Comparison of ENCODE assay signal across 22 cellular contexts in the genomic region with DNA sequence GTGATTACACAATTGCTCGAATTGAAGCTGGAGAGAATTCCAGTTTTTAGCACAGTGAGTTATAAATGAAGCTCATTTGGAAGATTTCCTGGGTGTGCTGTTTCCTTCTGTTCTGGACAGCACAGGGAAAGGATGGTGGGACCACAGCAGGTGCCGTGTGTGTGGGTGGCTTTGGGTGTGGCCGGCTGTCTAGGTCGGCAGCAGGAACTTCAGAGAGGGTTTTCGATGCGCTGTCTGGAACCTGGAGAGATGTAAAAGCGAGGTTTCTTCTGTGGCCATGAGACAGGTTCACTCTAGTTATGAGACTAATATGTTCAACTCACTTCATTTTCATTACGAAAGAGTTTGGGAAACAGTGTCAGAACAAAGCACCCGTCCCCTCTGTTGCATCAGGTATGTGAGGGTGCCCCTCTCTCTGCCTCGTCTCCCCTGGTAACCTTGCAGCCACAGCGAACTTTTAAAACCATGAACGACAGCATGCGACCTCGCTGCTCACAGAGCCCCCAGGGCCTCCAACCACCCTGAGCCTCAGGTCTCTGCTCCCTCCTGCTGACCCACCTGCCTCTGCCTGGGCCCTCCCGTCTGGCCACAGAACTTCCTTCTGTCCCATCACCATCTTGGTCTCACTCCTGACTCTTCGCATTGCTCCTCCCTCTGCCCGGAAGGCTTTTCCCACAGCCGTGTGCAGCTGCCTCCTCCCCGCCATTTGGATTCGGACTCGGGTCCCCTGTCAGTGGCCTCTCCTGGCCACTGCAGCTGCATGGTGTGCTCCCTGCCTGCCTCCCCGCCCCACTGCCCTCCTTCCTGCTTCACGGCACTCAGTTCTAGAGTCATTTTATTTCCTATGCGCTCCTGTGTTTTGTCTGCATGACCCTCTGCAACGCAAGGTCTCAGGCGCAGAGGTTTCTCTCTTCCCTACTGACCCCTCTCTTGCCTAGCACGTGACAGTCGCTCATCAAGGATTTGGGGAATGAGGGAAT.
DNase-seq lines count a peak whose midpoint lies in the region; ATAC-seq, FAIRE-seq and TF ChIP-seq lines count a peak whose summit lies in the region.
"Had no signal": no experiment of that assay in that cellular context is flagged by ENCODE, and none has a peak within 500 bp of the region (broad histone marks: within the 10 kb centered on the region; RNA-seq: fewer than 3 reads in every experiment).

No MANE protein-coding gene starts in this region.

- TF ChIP-seq CTCF in K562 (IDR thresholded peaks at IDR 0.05 in 2 of 3, conservative IDR thresholded peaks at IDR 0.05 in 1 of 3; ENCODE audit: insufficient read depth in 2 of 3, low read depth in 1 of 3, low read length in 3 of 3) (no peak), vagina (IDR thresholded peaks at IDR 0.05) (no peak)

- H2AFZ ChIP-seq in K562 (ENCODE audit: low read depth, low read length): no peak overlapping the region
- H2AFZ ChIP-seq: parathyroid adenoma had no signal

- no peaks in the 10 kb centered on the region for H3K36me3 ChIP-seq in K562 (ENCODE audit: control insufficient read depth, insufficient read depth, low read length)
- H3K36me3 ChIP-seq in vagina: no peaks in the 10 kb centered on the region
- H3K36me3 ChIP-seq: right lobe of liver, suprapubic skin had no signal

- POLR2A ChIA-PET in K562 (lab: Yijun Ruan, JAX): no interaction called here

- TF ChIP-seq POLR2A in K562 (conservative IDR thresholded peaks at IDR 0.05) (no peak), vagina (IDR thresholded peaks at IDR 0.05) (no peak)

- WGBS in K562 (ENCODE audit: insufficient coverage, low coverage, missing lambda C conversion rate): 20% methylated on average over 18 of the region's 28 CpGs

- no peaks in the 10 kb centered on the region for H3K9me3 ChIP-seq in K562 (replicated peaks; ENCODE audit: control insufficient read depth, insufficient read depth, low read depth, low read length)
- H3K9me3 ChIP-seq in vagina: no peaks in the 10 kb centered on the region
- H3K9me3 ChIP-seq: right lobe of liver, suprapubic skin had no signal

- intact Hi-C loops in K562 (cut with micrococcal nuclease): no loop called here
- intact Hi-C loops in vagina (cut with DNase I): loop anchor here (10.0 kb wide), 1 partner anchor 829 kb away; no protein-coding TSS in a partner anchor
- intact Hi-C loops in left colon (cut with DNase I, micrococcal nuclease): no loop called here

- peaks cover 0 to 12% of the 10 kb centered on the region in 2 experiments; a peak in 1 of 5 replicates for H3K27me3 ChIP-seq in K562 (ENCODE audit: control insufficient read depth in 2 of 2, insufficient read depth in 2 of 2, low read length in 2 of 2)
- no peaks in the 10 kb centered on the region for H3K27me3 ChIP-seq in vagina
- H3K27me3 ChIP-seq: right lobe of liver had no signal

- CTCF ChIA-PET in K562 (lab: Yijun Ruan, JAX; ENCODE audit: low intra/inter-chr PET ratio): no interaction called here

- peak; percentile 15 to 26 for DNase-seq in stimulated activated CD4-positive, alpha-beta T cell treated with anti-CD3 and anti-CD28 coated beads, Interleukin-2, amount 100 ng/mL, for 24 hours
- no peak for DNase-seq in stimulated activated CD4-positive, alpha-beta T cell treated with anti-CD3 and anti-CD28 coated beads, Interleukin-2, amount 100 ng/mL, for 48 hours
- DNase-seq in K562 (ENCODE audit: extremely low read depth in 1 of 4, low spot score in 3 of 4) (no peak), middle frontal gyrus (ENCODE audit: extremely low spot score, low spot score) (peak; percentile 5), vagina (ENCODE audit: extremely low spot score in 2 of 2) (peak; percentile 72 to 84), MV-4-11 (lab: John Stamatoyannopoulos, UW) (no peak), left colon (no peak), AG08395 (ENCODE audit: low spot score) (no peak)
- DNase-seq: activated CD4-positive, alpha-beta T cell treated with anti-CD3 and anti-CD28 coated beads for 36 hours; activated gamma-delta T cell treated with Interleukin-2 at 50 U/mL for 16 hours; CD4-positive, alpha-beta T cell; effector memory CD8-positive, alpha-beta T cell; immature natural killer cell; NCI-H2081; NCI-H446; OCI-M1 had no signal

- BruUV-seq in K562 (replicated peaks; lab: Mats Ljungman, UMichigan): no TSS peak

- no peak overlapping the region for H3K4me3 ChIP-seq in K562
- H3K4me3 ChIP-seq in vagina: no peak overlapping the region
- H3K4me3 ChIP-seq: right lobe of liver, suprapubic skin had no signal

- FAIRE-seq in K562 (lab: Jason Lieb, UNC): no peak
- FAIRE-seq: G401.6 had no signal

- H3K79me2 ChIP-seq in K562 (ENCODE audit: control insufficient read depth, insufficient read depth, low read length): no peaks in the 10 kb centered on the region
- H3K79me2 ChIP-seq: parathyroid adenoma had no signal

- in situ Hi-C loops in K562 (cut with MboI): no loop called here

- H3K4me2 ChIP-seq in K562 (ENCODE audit: insufficient read depth, low read length): no peak overlapping the region

- no peak for TF ChIP-seq RAD21 in K562 (CRISPR knock-in tag; conservative IDR thresholded peaks at IDR 0.05 in 1 of 2, IDR thresholded peaks at IDR 0.05 in 1 of 2)

- 0 out of 5 replicates have a peak, but pooled peaks cover 0 to 2% of the 10 kb centered on the region in 2 experiments for H3K4me1 ChIP-seq in K562 (replicated peaks in 1 of 2; ENCODE audit: control insufficient read depth in 2 of 2, insufficient read depth in 2 of 2, low read length in 2 of 2)
- H3K4me1 ChIP-seq in vagina: no peaks in the 10 kb centered on the region
- H3K4me1 ChIP-seq: right lobe of liver, suprapubic skin had no signal

- no peak overlapping the region for H3K27ac ChIP-seq in K562 (ENCODE audit: extremely low read depth, low read depth, low read length)
- no peak overlapping the region for H3K27ac ChIP-seq in vagina
- H3K27ac ChIP-seq: parathyroid adenoma, right lobe of liver, suprapubic skin had no signal

- H3K9me1 ChIP-seq in K562 (ENCODE audit: control insufficient read depth, insufficient read depth, low read length): no peaks in the 10 kb centered on the region

- no peaks in the 10 kb centered on the region for H4K20me1 ChIP-seq in K562 (replicated peaks; ENCODE audit: control insufficient read depth, insufficient read depth, low read length)

- H3K9ac ChIP-seq in K562 (ENCODE audit: insufficient read depth in 1 of 2, low read depth in 2 of 2, low read length in 2 of 2): no peak overlapping the region; a peak in 1 of 4 replicates
- H3K9ac ChIP-seq: parathyroid adenoma had no signal

- TF ChIP-seq EP300 in K562 (IDR thresholded peaks at IDR 0.05; ENCODE audit: low read length): no peak

- ATAC-seq in K562 (peak; percentile 38; the same call in 1 of the 3 replicates), left colon (no peak)
- ATAC-seq: activated CD4-positive, alpha-beta T cell treated with anti-CD3 and anti-CD28 coated beads for 36 hours; effector memory CD8-positive, alpha-beta T cell; esophagus mucosa; SK-N-SH treated with all-trans-retinoic acid at 6 μM for 48 hours had no signal

TF ChIP-seq in K562, 482 proteins besides CTCF, POLR2A, EP300 and RAD21 (continues in another document):
- TF ChIP-seq CEBPB (tag; IDR thresholded peaks at IDR 0.05): no peak
- no peak for TF ChIP-seq MTF1 (CRISPR knock-in tag; IDR thresholded peaks at IDR 0.05; ENCODE audit: borderline replicate concordance)
- TF ChIP-seq, protein P1, sequence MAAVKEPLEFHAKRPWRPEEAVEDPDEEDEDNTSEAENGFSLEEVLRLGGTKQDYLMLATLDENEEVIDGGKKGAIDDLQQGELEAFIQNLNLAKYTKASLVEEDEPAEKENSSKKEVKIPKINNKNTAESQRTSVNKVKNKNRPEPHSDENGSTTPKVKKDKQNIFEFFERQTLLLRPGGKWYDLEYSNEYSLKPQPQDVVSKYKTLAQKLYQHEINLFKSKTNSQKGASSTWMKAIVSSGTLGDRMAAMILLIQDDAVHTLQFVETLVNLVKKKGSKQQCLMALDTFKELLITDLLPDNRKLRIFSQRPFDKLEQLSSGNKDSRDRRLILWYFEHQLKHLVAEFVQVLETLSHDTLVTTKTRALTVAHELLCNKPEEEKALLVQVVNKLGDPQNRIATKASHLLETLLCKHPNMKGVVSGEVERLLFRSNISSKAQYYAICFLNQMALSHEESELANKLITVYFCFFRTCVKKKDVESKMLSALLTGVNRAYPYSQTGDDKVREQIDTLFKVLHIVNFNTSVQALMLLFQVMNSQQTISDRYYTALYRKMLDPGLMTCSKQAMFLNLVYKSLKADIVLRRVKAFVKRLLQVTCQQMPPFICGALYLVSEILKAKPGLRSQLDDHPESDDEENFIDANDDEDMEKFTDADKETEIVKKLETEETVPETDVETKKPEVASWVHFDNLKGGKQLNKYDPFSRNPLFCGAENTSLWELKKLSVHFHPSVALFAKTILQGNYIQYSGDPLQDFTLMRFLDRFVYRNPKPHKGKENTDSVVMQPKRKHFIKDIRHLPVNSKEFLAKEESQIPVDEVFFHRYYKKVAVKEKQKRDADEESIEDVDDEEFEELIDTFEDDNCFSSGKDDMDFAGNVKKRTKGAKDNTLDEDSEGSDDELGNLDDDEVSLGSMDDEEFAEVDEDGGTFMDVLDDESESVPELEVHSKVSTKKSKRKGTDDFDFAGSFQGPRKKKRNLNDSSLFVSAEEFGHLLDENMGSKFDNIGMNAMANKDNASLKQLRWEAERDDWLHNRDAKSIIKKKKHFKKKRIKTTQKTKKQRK (IDR thresholded peaks at IDR 0.05; ENCODE audit: borderline replicate concordance, low read depth, low read length): no peak
- TF ChIP-seq CLOCK (CRISPR knock-in tag; IDR thresholded peaks at IDR 0.05; ENCODE audit: borderline replicate concordance): no peak
- no peak for TF ChIP-seq RB1 (IDR thresholded peaks at IDR 0.05; ENCODE audit: low read depth)
- TF ChIP-seq CBX3 (IDR thresholded peaks at IDR 0.05; ENCODE audit: borderline replicate concordance in 1 of 2, low read length in 2 of 2): no peak

Comparison
In these comparisons a context has a peak if more than half of its experiments do, and no peak if none do; other contexts are left out.
1. DNase-seq: peak in stimulated activated CD4-positive, alpha-beta T cell treated with anti-CD3 and anti-CD28 coated beads, Interleukin-2, amount 100 ng/mL, for 24 hours (2 of 2), middle frontal gyrus (single experiment) and vagina (2 of 2); none in stimulated activated CD4-positive, alpha-beta T cell treated with anti-CD3 and anti-CD28 coated beads, Interleukin-2, amount 100 ng/mL, for 48 hours (0 of 2), K562 (0 of 4), MV-4-11 (single experiment), left colon (0 of 2) and AG08395 (single experiment).